11 cellular contexts compared by ENCODE assay signal in genomic region chr4:38565271-38566199, GRCh38.
DNase-seq lines count a peak whose midpoint lies in the region; ATAC-seq and TF ChIP-seq lines count a peak whose summit lies in the region.
"Had no signal": no experiment of that assay in that cellular context is flagged by ENCODE, and none has a peak within 500 bp of the region (broad histone marks: within the 10 kb centered on the region; RNA-seq: fewer than 3 reads in every experiment).

No MANE protein-coding gene starts in this region.

- 65 to 71% (median 67%) methylated on average over 12 of the region's 12 CpGs for WGBS in psoas muscle, 3 donors

- H3K27ac Mint-ChIP-seq in activated naive CD4-positive, alpha-beta T cell treated with anti-CD3 and anti-CD28 coated beads, Interleukin-2, amount 50 U/mL, for 72 hours, result no peak overlapping the region
- H3K27ac Mint-ChIP-seq: activated naive CD8-positive, alpha-beta T cell treated with anti-CD3 and anti-CD28 coated beads for 36 hours had no signal

- H3K4me3 ChIP-seq in epithelial cell of esophagus (ENCODE audit: low read length) (no peak overlapping the region), psoas muscle (no peak overlapping the region)

- no peaks in the 10 kb centered on the region for H3K9me3 ChIP-seq in psoas muscle

- DNase-seq in EL, result peak; percentile 52
- peak; percentile 8 for DNase-seq in NCI-H446 treated with DMSO at 0.1 percent for 48 hours (lab: John Stamatoyannopoulos, UW)
- peak; percentile 93 for DNase-seq in epithelial cell of esophagus (ENCODE audit: low read depth)
- no peak for DNase-seq in psoas muscle
- no peak for DNase-seq in activated naive CD4-positive, alpha-beta T cell treated with anti-CD3 and anti-CD28 coated beads, Interleukin-2, amount 50 U/mL, for 72 hours (ENCODE audit: low spot score in 2 of 2)
- no peak for DNase-seq in stimulated activated CD4-positive, alpha-beta T cell treated with anti-CD3 and anti-CD28 coated beads, Interleukin-4, amount 100 ng/mL, for 24 hours
- DNase-seq in NCI-H1930 (lab: John Stamatoyannopoulos, UW), result no peak
- DNase-seq: activated naive CD8-positive, alpha-beta T cell treated with anti-CD3 and anti-CD28 coated beads for 36 hours; hippocampal formation; NCI-H1694 had no signal

- no peaks in the 10 kb centered on the region for H3K4me1 ChIP-seq in psoas muscle

- no peak for TF ChIP-seq CTCF in epithelial cell of esophagus (IDR thresholded peaks at IDR 0.05; ENCODE audit: insufficient read depth, low read depth, low read length, missing control alignments)
- TF ChIP-seq CTCF in psoas muscle (IDR thresholded peaks at IDR 0.05), result no peak

- H3K36me3 ChIP-seq in psoas muscle (ENCODE audit: insufficient read depth in 1 of 2, low read depth in 1 of 2), result no peaks in the 10 kb centered on the region

- intact Hi-C loops in psoas muscle (cut with DNase I), result loop anchor here in 1 of 2 donors (10.0 kb wide), 1 partner anchor 241 kb away; no protein-coding TSS in a partner anchor

- H3K27ac ChIP-seq in psoas muscle, result peak overlapping the region; percentile 41

- H3K36me3 Mint-ChIP-seq in activated naive CD4-positive, alpha-beta T cell treated with anti-CD3 and anti-CD28 coated beads, Interleukin-2, amount 50 U/mL, for 72 hours, result no peaks in the 10 kb centered on the region
- H3K36me3 Mint-ChIP-seq: activated naive CD8-positive, alpha-beta T cell treated with anti-CD3 and anti-CD28 coated beads for 36 hours had no signal

- no peaks in the 10 kb centered on the region for H3K9me3 Mint-ChIP-seq in activated naive CD4-positive, alpha-beta T cell treated with anti-CD3 and anti-CD28 coated beads, Interleukin-2, amount 50 U/mL, for 72 hours
- H3K9me3 Mint-ChIP-seq: activated naive CD8-positive, alpha-beta T cell treated with anti-CD3 and anti-CD28 coated beads for 36 hours had no signal

- no peaks in the 10 kb centered on the region for H3K27me3 ChIP-seq in psoas muscle (ENCODE audit: insufficient read depth in 3 of 3, low read length in 2 of 3)

- ATAC-seq in psoas muscle (no peak), GM19467 (IDR thresholded peaks at IDR 0.05; ENCODE audit: unreplicated experiment) (no peak)
- no peak for ATAC-seq in activated naive CD4-positive, alpha-beta T cell treated with anti-CD3 and anti-CD28 coated beads, Interleukin-2, amount 50 U/mL, for 72 hours

Comparison
In these comparisons a context has a peak if more than half of its experiments do, and no peak if none do; other contexts are left out.
1. DNase-seq: peak in EL (single experiment), NCI-H446 treated with DMSO at 0.1 percent for 48 hours (single experiment) and epithelial cell of esophagus (single experiment); none in psoas muscle (0 of 2), activated naive CD4-positive, alpha-beta T cell treated with anti-CD3 and anti-CD28 coated beads, Interleukin-2, amount 50 U/mL, for 72 hours (0 of 2), stimulated activated CD4-positive, alpha-beta T cell treated with anti-CD3 and anti-CD28 coated beads, Interleukin-4, amount 100 ng/mL, for 24 hours (single experiment) and NCI-H1930 (0 of 2).